11 cellular contexts compared by ENCODE assay signal in the genomic region with DNA sequence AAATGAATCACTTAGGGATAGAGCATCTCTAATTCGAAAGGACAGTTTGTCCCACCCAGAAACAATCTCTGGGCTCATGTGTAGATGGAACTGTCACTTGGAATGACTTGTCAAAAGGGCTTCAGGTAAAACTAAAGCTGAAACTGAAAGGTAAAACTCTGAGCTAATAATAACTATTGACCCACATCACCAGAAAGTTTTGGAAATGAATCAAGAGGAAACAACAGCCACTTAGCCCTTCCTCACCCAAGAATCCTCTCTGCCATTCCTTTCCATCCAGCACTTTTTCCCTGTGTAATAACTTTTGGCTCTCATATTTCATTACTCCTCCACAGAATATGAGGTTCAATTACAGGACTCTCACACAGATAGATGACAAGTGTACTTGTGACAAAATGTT. TPM values are rescaled to one million over a fixed set of nuclear protein-coding genes. Genes with fewer than 3 reads are reported as not detected.
DNase-seq lines count a peak whose midpoint lies in the region; ATAC-seq and TF ChIP-seq lines count a peak whose summit lies in the region.
"Had no signal": no experiment of that assay in that cellular context is flagged by ENCODE, and none has a peak within 500 bp of the region (broad histone marks: within the 10 kb centered on the region; RNA-seq: fewer than 3 reads in every experiment).

No MANE protein-coding gene starts in this region.

- no peak for ATAC-seq in CD4-positive, CD25-positive, alpha-beta regulatory T cell (ENCODE audit: low read depth in 2 of 2)
- ATAC-seq in GM18511 (IDR thresholded peaks at IDR 0.05; ENCODE audit: unreplicated experiment) (peak; percentile 29), natural killer cell (no peak), GM21367 (IDR thresholded peaks at IDR 0.05; ENCODE audit: unreplicated experiment) (no peak), GM19035 (IDR thresholded peaks at IDR 0.05; ENCODE audit: unreplicated experiment) (no peak)
- ATAC-seq in activated CD8-positive, alpha-beta T cell treated with anti-CD3 and anti-CD28 coated beads, Interleukin-2, amount 10 ng/mL, durations not matched to agents 7 days and 5 days: no peak

- no peaks in the 10 kb centered on the region for H3K36me3 Mint-ChIP-seq in CD4-positive, CD25-positive, alpha-beta regulatory T cell
- H3K36me3 Mint-ChIP-seq in activated CD8-positive, alpha-beta T cell treated with anti-CD3 and anti-CD28 coated beads, Interleukin-2, amount 10 ng/mL, durations not matched to agents 7 days and 5 days (ENCODE audit: low read depth): no peaks in the 10 kb centered on the region
- H3K36me3 Mint-ChIP-seq in natural killer cell: no peaks in the 10 kb centered on the region

- no peak for DNase-seq in CD4-positive, CD25-positive, alpha-beta regulatory T cell
- no peak for DNase-seq in activated CD8-positive, alpha-beta T cell treated with anti-CD3 and anti-CD28 coated beads, Interleukin-2, amount 10 ng/mL, durations not matched to agents 7 days and 5 days
- DNase-seq in natural killer cell (no peak), GM13977 (ENCODE audit: low spot score) (no peak)
- DNase-seq in stimulated activated CD4-positive, alpha-beta T cell treated with anti-CD3 and anti-CD28 coated beads, Interleukin-4, amount 100 ng/mL, for 24 hours: no peak
- DNase-seq: NCI-H1417 had no signal

- peak overlapping the region; percentile 33 to 98 (median 91) for H3K27ac Mint-ChIP-seq in CD4-positive, CD25-positive, alpha-beta regulatory T cell
- peak overlapping the region; percentile 8 for H3K27ac Mint-ChIP-seq in activated CD8-positive, alpha-beta T cell treated with anti-CD3 and anti-CD28 coated beads, Interleukin-2, amount 10 ng/mL, durations not matched to agents 7 days and 5 days
- H3K27ac Mint-ChIP-seq in natural killer cell: peak overlapping the region; percentile 79 to 93

- H3K27me3 Mint-ChIP-seq in CD4-positive, CD25-positive, alpha-beta regulatory T cell: no peaks in the 10 kb centered on the region
- H3K27me3 Mint-ChIP-seq in activated CD8-positive, alpha-beta T cell treated with anti-CD3 and anti-CD28 coated beads, Interleukin-2, amount 10 ng/mL, durations not matched to agents 7 days and 5 days (ENCODE audit: low read depth): no peaks in the 10 kb centered on the region
- no peaks in the 10 kb centered on the region for H3K27me3 Mint-ChIP-seq in natural killer cell (ENCODE audit: low read depth in 2 of 2)

- TF ChIP-seq CTCF in natural killer cell (IDR thresholded peaks at IDR 0.05) (no peak), GM13977 (IDR thresholded peaks at IDR 0.05; ENCODE audit: extremely low read depth, insufficient read depth, missing control alignments) (no peak)

- H3K9me3 Mint-ChIP-seq in CD4-positive, CD25-positive, alpha-beta regulatory T cell: no peaks in the 10 kb centered on the region
- H3K9me3 Mint-ChIP-seq in activated CD8-positive, alpha-beta T cell treated with anti-CD3 and anti-CD28 coated beads, Interleukin-2, amount 10 ng/mL, durations not matched to agents 7 days and 5 days (ENCODE audit: insufficient read depth): no peaks in the 10 kb centered on the region
- H3K9me3 Mint-ChIP-seq in natural killer cell: no peaks in the 10 kb centered on the region
- H3K9me3 Mint-ChIP-seq: activated T-helper 2 cell treated with anti-CD3 and anti-CD28 coated beads, Interferon-gamma antibody, Interleukin-2, Interleukin-4, amounts not matched to agents 10 μg/mL and 5 μg/mL and 100 μg/mL, durations not matched to agents 14 hours and 24 hours and 36 hours had no signal

- CTCF ChIA-PET in activated CD8-positive, alpha-beta T cell treated with anti-CD3 and anti-CD28 coated beads, Interleukin-2, amount 10 ng/mL, durations not matched to agents 7 days and 5 days (lab: Charles Lee): interaction anchor here (1.0 to 22.7 kb wide), 8 partner anchors 11 to 190 kb away, joined by 3 to 536 read pairs (median 6); a partner anchor contains a TSS

- no peaks in the 10 kb centered on the region for H3K9me3 ChIP-seq in CD4-positive, CD25-positive, alpha-beta regulatory T cell (ENCODE audit: control insufficient read depth in 2 of 2, low read length in 2 of 2)

- no peaks in the 10 kb centered on the region for H3K27me3 ChIP-seq in CD4-positive, CD25-positive, alpha-beta regulatory T cell (ENCODE audit: control insufficient read depth, insufficient read depth, low read length)

- H3K4me1 Mint-ChIP-seq in CD4-positive, CD25-positive, alpha-beta regulatory T cell: peaks cover 32 to 57% (median 39%) of the 10 kb centered on the region in 4 donors
- peaks cover 60% of the 10 kb centered on the region for H3K4me1 Mint-ChIP-seq in activated CD8-positive, alpha-beta T cell treated with anti-CD3 and anti-CD28 coated beads, Interleukin-2, amount 10 ng/mL, durations not matched to agents 7 days and 5 days (ENCODE audit: low read depth)
- peaks cover 44 to 45% of the 10 kb centered on the region in 2 donors for H3K4me1 Mint-ChIP-seq in natural killer cell

- no peaks in the 10 kb centered on the region for H3K36me3 ChIP-seq in CD4-positive, CD25-positive, alpha-beta regulatory T cell (ENCODE audit: control insufficient read depth, insufficient read depth, low read length)

- intact Hi-C loops in natural killer cell (cut with micrococcal nuclease): loop anchor here (5.0 kb wide), 1 partner anchor 104 kb away; a partner anchor contains a TSS

- in situ Hi-C loops in GM13977 (cut with MboI; ENCODE audit: low pct_unique_long_range_greater_than_20kb, low sequenced_read_pairs, unreplicated experiment): no loop called here

- H3K4me3 Mint-ChIP-seq in CD4-positive, CD25-positive, alpha-beta regulatory T cell: peak overlapping the region; percentile 39 to 92 (median 88)
- H3K4me3 Mint-ChIP-seq in activated CD8-positive, alpha-beta T cell treated with anti-CD3 and anti-CD28 coated beads, Interleukin-2, amount 10 ng/mL, durations not matched to agents 7 days and 5 days: no peak overlapping the region
- H3K4me3 Mint-ChIP-seq in natural killer cell: peak overlapping the region; percentile 94

- peak overlapping the region; percentile 75 for H3K27ac ChIP-seq in CD4-positive, CD25-positive, alpha-beta regulatory T cell (ENCODE audit: insufficient read depth, low read length, poor library complexity, severe bottlenecking)
- H3K27ac ChIP-seq: SK-N-MC had no signal

- POLR2A ChIA-PET in activated CD8-positive, alpha-beta T cell treated with anti-CD3 and anti-CD28 coated beads, Interleukin-2, amount 10 ng/mL, durations not matched to agents 7 days and 5 days (lab: Charles Lee): interaction anchor here (1.3 to 3.6 kb wide), 2 partner anchors 14 to 29 kb away, joined by 4 to 46 read pairs; a partner anchor contains a TSS

- H3K4me1 ChIP-seq in CD4-positive, CD25-positive, alpha-beta regulatory T cell (ENCODE audit: control insufficient read depth, insufficient read depth, low read length, poor library complexity, severe bottlenecking): peaks cover 39% of the 10 kb centered on the region

- H3K4me3 ChIP-seq in CD4-positive, CD25-positive, alpha-beta regulatory T cell (ENCODE audit: low read depth, low read length): peak overlapping the region; percentile 93
- H3K4me3 ChIP-seq: SK-N-MC had no signal

RNA-seq across cellular contexts. Expression of a gene that starts 14.0 kb away (rescaled TPM):
- 82.9 TPM for total RNA-seq in CD4-positive, CD25-positive, alpha-beta regulatory T cell
- 100 to 1,000 TPM; 319 to 399 (median 348) TPM for polyA plus RNA-seq in CD4-positive, CD25-positive, alpha-beta regulatory T cell
- total RNA-seq in activated CD8-positive, alpha-beta T cell treated with anti-CD3 and anti-CD28 coated beads, Interleukin-2, amount 10 ng/mL, durations not matched to agents 7 days and 5 days: 10 to 100 TPM; 65.4 to 67.4 TPM
- total RNA-seq in natural killer cell: 100 to 1,000 TPM in 1 of 3 donors, 10 to 100 TPM in 2; 59.2 to 102 (median 62.5) TPM

Comparison
In these comparisons a context has a peak if more than half of its experiments do, and no peak if none do; other contexts are left out.
1. H3K27ac Mint-ChIP-seq: peak in every context shown above with its lines; median percentile 91 in CD4-positive, CD25-positive, alpha-beta regulatory T cell; 86 in natural killer cell; 8 in activated CD8-positive, alpha-beta T cell treated with anti-CD3 and anti-CD28 coated beads, Interleukin-2, amount 10 ng/mL, durations not matched to agents 7 days and 5 days.